Comparison of ENCODE assay signal across 9 cellular contexts in genomic region chr6:151014404-151015150, GRCh38.
DNase-seq lines count a peak whose midpoint lies in the region; ATAC-seq and TF ChIP-seq lines count a peak whose summit lies in the region.
"Had no signal": no experiment of that assay in that cellular context is flagged by ENCODE, and none has a peak within 500 bp of the region (broad histone marks: within the 10 kb centered on the region; RNA-seq: fewer than 3 reads in every experiment).

No MANE protein-coding gene starts in this region.

- H3K4me3 ChIP-seq in GM23338 (no peak overlapping the region), astrocyte of the spinal cord (ENCODE audit: low read depth, low read length) (no peak overlapping the region)

- in situ Hi-C loops in astrocyte of the spinal cord (cut with HindIII; ENCODE audit: low sequenced_read_pairs): no loop called here

- H3K36me3 Mint-ChIP-seq in GM23338 (ENCODE audit: low read depth): peaks cover 44% of the 10 kb centered on the region

- H3K9me3 Mint-ChIP-seq in GM23338: no peaks in the 10 kb centered on the region
- H3K9me3 Mint-ChIP-seq: dendritic cell treated with granulocyte-macrophage colony-stimulating factor and Interleukin-4, amounts not matched to agents 40 ng/mL and 50 ng/mL, for 4 days had no signal

- DNase-seq in DMS79 (lab: John Stamatoyannopoulos, UW) (peak; percentile 31), GM23338 (ENCODE audit: low spot score) (peak; percentile 84), NCI-H1105 treated with DMSO at 0.1 percent for 48 hours (lab: John Stamatoyannopoulos, UW) (peak; percentile 84), T-helper 9 cell (peak; percentile 40), astrocyte of the spinal cord (ENCODE audit: low read depth, low spot score) (peak; percentile 77), iPS-NIHi7 (ENCODE audit: extremely low spot score) (peak; percentile 81)
- DNase-seq in stimulated activated CD4-positive, alpha-beta T cell treated with anti-CD3 and anti-CD28 coated beads, Interleukin-12 subunit alpha, Interleukin-12 subunit beta, amount 100 ng/mL, for 4 hours: peak; percentile 39

- peaks cover 4% of the 10 kb centered on the region; the same call in 1 of the 2 replicates for H3K4me1 ChIP-seq in GM23338 (ENCODE audit: insufficient read depth)

- H3K9me2 ChIP-seq in GM23338 (ENCODE audit: insufficient read depth): no peaks in the 10 kb centered on the region

- ATAC-seq in GM23338 (peak; percentile 93), HG03025 (IDR thresholded peaks at IDR 0.05; ENCODE audit: low FRiP score, unreplicated experiment) (no peak)

- peaks cover 8% of the 10 kb centered on the region; the same call in 1 of the 2 replicates for H3F3A ChIP-seq in GM23338 (replicated peaks; ENCODE audit: low read depth)

- TF ChIP-seq CTCF in GM23338 (conservative IDR thresholded peaks at IDR 0.05; ENCODE audit: low read depth in 2 of 2) (peak; percentile 90 to 93), astrocyte of the spinal cord (IDR thresholded peaks at IDR 0.05; ENCODE audit: low read depth, low read length) (peak; percentile 96)

- H3K79me2 ChIP-seq in GM23338 (replicated peaks; ENCODE audit: insufficient read depth): no peaks in the 10 kb centered on the region

- H3K27ac Mint-ChIP-seq in GM23338: peak overlapping the region; percentile 18; the same call in 1 of the 2 replicates
- H3K27ac Mint-ChIP-seq: dendritic cell treated with granulocyte-macrophage colony-stimulating factor and Interleukin-4, amounts not matched to agents 40 ng/mL and 50 ng/mL, for 4 days had no signal

- H3K4me2 ChIP-seq in GM23338: no peak overlapping the region

- H3K27ac ChIP-seq in GM23338 (ENCODE audit: low read depth): no peak overlapping the region

- H3K4me3 Mint-ChIP-seq in GM23338: no peak overlapping the region
- H3K4me3 Mint-ChIP-seq: dendritic cell treated with granulocyte-macrophage colony-stimulating factor and Interleukin-4, amounts not matched to agents 40 ng/mL and 50 ng/mL, for 4 days had no signal

- no peak overlapping the region for H2AFZ ChIP-seq in GM23338

- peaks cover 24% of the 10 kb centered on the region; the same call in 1 of the 2 replicates for H3K36me3 ChIP-seq in GM23338 (ENCODE audit: insufficient read depth)

- H3K27me3 Mint-ChIP-seq in GM23338 (ENCODE audit: insufficient read depth, low read depth, poor library complexity): peaks cover 2% of the 10 kb centered on the region
- H3K27me3 Mint-ChIP-seq: dendritic cell treated with granulocyte-macrophage colony-stimulating factor and Interleukin-4, amounts not matched to agents 40 ng/mL and 50 ng/mL, for 4 days had no signal

- H3K27me3 ChIP-seq in GM23338 (ENCODE audit: insufficient read depth): no peaks in the 10 kb centered on the region

- H4K20me1 ChIP-seq in GM23338 (replicated peaks; ENCODE audit: insufficient read depth): peaks cover 5% of the 10 kb centered on the region

- H3K4me1 Mint-ChIP-seq in GM23338: peaks cover 7% of the 10 kb centered on the region

TF ChIP-seq in GM23338, 12 proteins besides CTCF, POLR2A, EP300 and RAD21:
- TF ChIP-seq ETS1 (IDR thresholded peaks at IDR 0.05) (no peak), ZNF462 (CRISPR knock-in tag; IDR thresholded peaks at IDR 0.05) (no peak), EZH2 (IDR thresholded peaks at IDR 0.05; ENCODE audit: low read depth, unreplicated experiment) (no peak), CREB1 (CRISPR knock-in tag; IDR thresholded peaks at IDR 0.05; ENCODE audit: low read depth) (no peak), EZH2phosphoT487 (IDR thresholded peaks at IDR 0.05; ENCODE audit: unreplicated experiment) (no peak), ZNF114 (CRISPR knock-in tag; IDR thresholded peaks at IDR 0.05) (no peak), ZNF331 (CRISPR knock-in tag; IDR thresholded peaks at IDR 0.05; ENCODE audit: low read depth) (no peak), STAT1 (IDR thresholded peaks at IDR 0.05; ENCODE audit: unreplicated experiment) (no peak)

Comparison
In these comparisons a context has a peak if more than half of its experiments do, and no peak if none do; other contexts are left out.
1. DNase-seq: peak in every context shown above with its lines; median percentile 84 in GM23338; 84 in NCI-H1105 treated with DMSO at 0.1 percent for 48 hours; 81 in iPS-NIHi7; 77 in astrocyte of the spinal cord; 40 in T-helper 9 cell; 39 in stimulated activated CD4-positive, alpha-beta T cell treated with anti-CD3 and anti-CD28 coated beads, Interleukin-12 subunit alpha, Interleukin-12 subunit beta, amount 100 ng/mL, for 4 hours; 31 in DMS79.